Comparison of ENCODE assay signal across 29 cellular contexts in the genomic region with DNA sequence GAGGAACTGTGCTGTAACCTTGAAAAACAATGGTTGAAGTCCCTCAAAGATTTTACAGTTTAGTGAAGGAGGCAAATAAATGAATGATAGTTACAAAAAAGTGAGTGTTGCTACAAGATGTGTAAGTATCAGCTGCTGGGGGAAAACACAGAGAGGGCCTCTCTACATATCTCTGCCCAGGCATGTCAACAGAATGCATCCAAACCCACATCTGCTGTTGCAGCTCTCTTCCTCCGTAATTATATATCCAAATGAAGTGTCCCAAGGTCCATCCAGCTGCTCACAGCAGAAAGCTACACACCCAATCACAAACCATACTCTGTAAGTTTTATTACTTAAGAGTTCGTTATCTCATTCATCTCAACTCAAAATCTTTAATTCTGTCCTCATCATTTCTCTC.
"Had no signal": no experiment of that assay in that cellular context is flagged by ENCODE, and none has a peak within 500 bp of the region (broad histone marks: within the 10 kb centered on the region; RNA-seq: fewer than 3 reads in every experiment).

No MANE protein-coding gene starts in this region.

- H3K4me3 ChIP-seq: heart right ventricle, lower lobe of right lung, mucosa of descending colon, right lobe of liver, suprapubic skin, transverse colon, upper lobe of right lung, uterus had no signal

- H3K4me1 ChIP-seq: heart right ventricle, lower lobe of right lung, parathyroid adenoma, right lobe of liver, suprapubic skin, transverse colon, upper lobe of right lung, uterus had no signal

- ATAC-seq: effector memory CD8-positive, alpha-beta T cell; esophagus mucosa; heart right ventricle; left ventricle myocardium superior; lower lobe of right lung; mucosa of descending colon; natural killer cell treated with Interleukin-12 subunit alpha and Interleukin-12 subunit beta and Interleukin-15 and Interleukin-18, amount 100 ng/mL, for 72 hours; right lobe of liver; stimulated activated naive CD8-positive, alpha-beta T cell treated with anti-CD3 and anti-CD28 coated beads, Interleukin-15, amount 100 ng/mL, for 72 hours; upper lobe of right lung had no signal

- H3K36me3 ChIP-seq: heart right ventricle, lower lobe of right lung, right lobe of liver, suprapubic skin, transverse colon, upper lobe of right lung, uterus had no signal

- H3K27me3 ChIP-seq: heart right ventricle, right lobe of liver, suprapubic skin, transverse colon, upper lobe of right lung, uterus had no signal

- FAIRE-seq: endometrium, small intestine had no signal

- DNase-seq: cortex of kidney; effector memory CD8-positive, alpha-beta T cell; foreskin melanocyte; glutamatergic neuron; heart right ventricle; hippocampal formation; immature natural killer cell; islet precursor cell; left ventricle myocardium superior; lower lobe of right lung; mucosa of descending colon; naive B cell; right lobe of liver; small intestine; stimulated activated CD4-positive, alpha-beta T cell treated with anti-CD3 and anti-CD28 coated beads, Interleukin-12 subunit alpha, Interleukin-12 subunit beta, amount 100 ng/mL, for 4 hours; stimulated activated CD4-positive, alpha-beta T cell treated with anti-CD3 and anti-CD28 coated beads, Interleukin-1b, Interleukin-23, amount 100 ng/mL, for 48 hours; stimulated activated CD4-positive, alpha-beta T cell treated with anti-CD3 and anti-CD28 coated beads, Interleukin-4, amount 100 ng/mL, for 1 hour; stimulated activated CD8-positive, alpha-beta memory T cell treated with anti-CD3 and anti-CD28 coated beads, Interleukin-4, amount 100 ng/mL, for 48 hours; stimulated activated naive CD4-positive, alpha-beta T cell; stimulated activated naive CD8-positive, alpha-beta T cell treated with anti-CD3 and anti-CD28 coated beads, Interleukin-15, amount 100 ng/mL, for 72 hours; transverse colon; upper lobe of right lung; uterus had no signal

- H3K27ac ChIP-seq: epithelial cell of prostate, heart right ventricle, lower lobe of right lung, parathyroid adenoma, right lobe of liver, suprapubic skin, transverse colon, upper lobe of right lung, uterus had no signal
